ENCODE assay signal across 11 cellular contexts in the genomic region with DNA sequence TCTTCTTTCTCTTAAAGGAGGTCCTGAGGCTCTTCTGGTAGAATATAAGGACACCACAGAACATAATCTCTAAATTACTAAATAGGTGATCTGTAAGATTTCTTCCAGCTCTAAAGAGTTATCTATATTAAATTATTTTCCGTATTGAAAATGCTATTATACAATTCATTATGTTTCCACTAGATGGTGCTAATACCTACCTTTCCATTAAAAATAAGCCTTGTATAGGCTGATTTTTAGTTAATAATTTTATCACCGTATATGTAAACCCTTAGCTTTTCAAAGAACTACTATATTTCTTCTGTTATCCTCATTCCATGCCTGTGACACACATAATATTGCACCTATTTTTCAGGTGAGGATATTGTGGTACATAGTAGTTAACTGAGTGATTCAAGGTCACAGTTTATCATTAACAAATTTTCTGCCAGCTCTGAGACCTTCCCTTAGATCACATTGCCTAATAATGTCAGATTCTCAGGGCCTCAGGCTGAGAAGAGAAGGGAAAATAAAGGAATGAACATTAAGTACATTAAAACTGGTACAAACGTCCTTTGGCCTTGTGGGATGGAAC.
A peak's percentile ranks its signal among the peaks of the same experiment; 100 is the strongest.
DNase-seq lines count a peak whose midpoint lies in the region; ATAC-seq and TF ChIP-seq lines count a peak whose summit lies in the region.
"Had no signal": no experiment of that assay in that cellular context is flagged by ENCODE, and none has a peak within 500 bp of the region (broad histone marks: within the 10 kb centered on the region; RNA-seq: fewer than 3 reads in every experiment).

No MANE protein-coding gene starts in this region.

- intact Hi-C loops in activated CD4-positive, alpha-beta T cell treated with anti-CD3 and anti-CD28 coated beads, Interleukin-2, amount 10 ng/mL, durations not matched to agents 24 days and 14 days (cut with micrococcal nuclease): loop anchor here (10.0 kb wide), 1 partner anchor 405 kb away; no protein-coding TSS in a partner anchor

- H3K9me3 Mint-ChIP-seq in neural progenitor cell: peaks cover 6% of the 10 kb centered on the region
- no peaks in the 10 kb centered on the region for H3K9me3 Mint-ChIP-seq in activated CD4-positive, alpha-beta T cell treated with anti-CD3 and anti-CD28 coated beads, Interleukin-2, amount 10 ng/mL, durations not matched to agents 24 days and 14 days
- H3K9me3 Mint-ChIP-seq: stimulated activated naive CD8-positive, alpha-beta T cell treated with anti-CD3 and anti-CD28 coated beads, Interleukin-15, amount 100 ng/mL, for 72 hours had no signal

- no peaks in the 10 kb centered on the region for H3K36me3 Mint-ChIP-seq in neural progenitor cell
- H3K36me3 Mint-ChIP-seq in activated CD4-positive, alpha-beta T cell treated with anti-CD3 and anti-CD28 coated beads, Interleukin-2, amount 10 ng/mL, durations not matched to agents 24 days and 14 days (ENCODE audit: low read depth): no peaks in the 10 kb centered on the region

- no peak overlapping the region for H3K27ac ChIP-seq in neural progenitor cell

- no peaks in the 10 kb centered on the region for H3K27me3 ChIP-seq in neural progenitor cell

- H3K27ac Mint-ChIP-seq in neural progenitor cell: no peak overlapping the region
- no peak overlapping the region for H3K27ac Mint-ChIP-seq in activated CD4-positive, alpha-beta T cell treated with anti-CD3 and anti-CD28 coated beads, Interleukin-2, amount 10 ng/mL, durations not matched to agents 24 days and 14 days
- H3K27ac Mint-ChIP-seq: stimulated activated naive CD8-positive, alpha-beta T cell treated with anti-CD3 and anti-CD28 coated beads, Interleukin-15, amount 100 ng/mL, for 72 hours had no signal

- H3K4me2 ChIP-seq in neural progenitor cell: no peak overlapping the region

- H3K9me3 ChIP-seq in neural progenitor cell (ENCODE audit: low read depth): peaks cover 10% of the 10 kb centered on the region

- H2AFZ ChIP-seq in neural progenitor cell (replicated peaks): no peak overlapping the region

- H3K36me3 ChIP-seq in neural progenitor cell: no peaks in the 10 kb centered on the region

- no peaks in the 10 kb centered on the region for H3F3A ChIP-seq in neural progenitor cell (ENCODE audit: low read depth)

- H3K4me1 Mint-ChIP-seq in neural progenitor cell: no peaks in the 10 kb centered on the region
- no peaks in the 10 kb centered on the region for H3K4me1 Mint-ChIP-seq in activated CD4-positive, alpha-beta T cell treated with anti-CD3 and anti-CD28 coated beads, Interleukin-2, amount 10 ng/mL, durations not matched to agents 24 days and 14 days
- H3K4me1 Mint-ChIP-seq: stimulated activated naive CD8-positive, alpha-beta T cell treated with anti-CD3 and anti-CD28 coated beads, Interleukin-15, amount 100 ng/mL, for 72 hours had no signal

- DNase-seq in DMS 273 (lab: John Stamatoyannopoulos, UW; ENCODE audit: unreplicated experiment): peak; percentile 40
- no peak for DNase-seq in DMS 273 treated with DMSO at 0.1 percent for 48 hours (lab: John Stamatoyannopoulos, UW)
- DNase-seq in NAMALWA (ENCODE audit: low spot score): peak; percentile 22
- DNase-seq in cerebellar cortex (ENCODE audit: low spot score): peak; percentile 2
- DNase-seq in neural progenitor cell (ENCODE audit: low spot score): no peak
- no peak for DNase-seq in activated CD4-positive, alpha-beta T cell treated with anti-CD3 and anti-CD28 coated beads, Interleukin-2, amount 10 ng/mL, durations not matched to agents 24 days and 14 days
- DNase-seq in activated CD8-positive, alpha-beta memory T cell treated with anti-CD3 and anti-CD28 coated beads for 24 hours: no peak
- DNase-seq: 8988T; aorta; stimulated activated naive CD8-positive, alpha-beta T cell treated with anti-CD3 and anti-CD28 coated beads, Interleukin-15, amount 100 ng/mL, for 72 hours had no signal

- no peaks in the 10 kb centered on the region for H3K4me1 ChIP-seq in neural progenitor cell

- ATAC-seq in HG02759 (IDR thresholded peaks at IDR 0.05; ENCODE audit: unreplicated experiment): no peak
- ATAC-seq: stimulated activated naive CD8-positive, alpha-beta T cell treated with anti-CD3 and anti-CD28 coated beads, Interleukin-15, amount 100 ng/mL, for 72 hours had no signal

- TF ChIP-seq CTCF in neural progenitor cell (IDR thresholded peaks at IDR 0.05): peak; percentile 63

- H3K27me3 Mint-ChIP-seq in neural progenitor cell (ENCODE audit: insufficient read depth, low read depth): no peaks in the 10 kb centered on the region
- H3K27me3 Mint-ChIP-seq in activated CD4-positive, alpha-beta T cell treated with anti-CD3 and anti-CD28 coated beads, Interleukin-2, amount 10 ng/mL, durations not matched to agents 24 days and 14 days: peaks cover 2% of the 10 kb centered on the region
- H3K27me3 Mint-ChIP-seq: stimulated activated naive CD8-positive, alpha-beta T cell treated with anti-CD3 and anti-CD28 coated beads, Interleukin-15, amount 100 ng/mL, for 72 hours had no signal

- no peak overlapping the region for H3K4me3 Mint-ChIP-seq in neural progenitor cell
- no peak overlapping the region for H3K4me3 Mint-ChIP-seq in activated CD4-positive, alpha-beta T cell treated with anti-CD3 and anti-CD28 coated beads, Interleukin-2, amount 10 ng/mL, durations not matched to agents 24 days and 14 days
- H3K4me3 Mint-ChIP-seq: stimulated activated naive CD8-positive, alpha-beta T cell treated with anti-CD3 and anti-CD28 coated beads, Interleukin-15, amount 100 ng/mL, for 72 hours had no signal

- no peak overlapping the region for H3K4me3 ChIP-seq in neural progenitor cell

- H4K20me1 ChIP-seq in neural progenitor cell (ENCODE audit: low read depth): no peaks in the 10 kb centered on the region

- H3K79me2 ChIP-seq in neural progenitor cell (ENCODE audit: low read depth): no peaks in the 10 kb centered on the region

- H3K9ac ChIP-seq in neural progenitor cell: no peak overlapping the region

Comparison
In these comparisons a context has a peak if more than half of its experiments do, and no peak if none do; other contexts are left out.
1. DNase-seq: peak in DMS 273 (single experiment), NAMALWA (single experiment) and cerebellar cortex (single experiment); none in DMS 273 treated with DMSO at 0.1 percent for 48 hours (single experiment), neural progenitor cell (single experiment), activated CD4-positive, alpha-beta T cell treated with anti-CD3 and anti-CD28 coated beads, Interleukin-2, amount 10 ng/mL, durations not matched to agents 24 days and 14 days (single experiment) and activated CD8-positive, alpha-beta memory T cell treated with anti-CD3 and anti-CD28 coated beads for 24 hours (single experiment).